Comparison of ENCODE assay signal across 13 cellular contexts in genomic region chr11:94553938-94554337, GRCh38. TPM values are rescaled to one million over a fixed set of nuclear protein-coding genes. Genes with fewer than 3 reads are reported as not detected.
A peak's percentile ranks its signal among the peaks of the same experiment; 100 is the strongest.
DNase-seq lines count a peak whose midpoint lies in the region; ATAC-seq, FAIRE-seq and TF ChIP-seq lines count a peak whose summit lies in the region.
"Had no signal": no experiment of that assay in that cellular context is flagged by ENCODE, and none has a peak within 500 bp of the region (broad histone marks: within the 10 kb centered on the region; RNA-seq: fewer than 3 reads in every experiment).

No MANE protein-coding gene starts in this region.

- in situ Hi-C loops in brain microvascular endothelial cell (cut with HindIII; ENCODE audit: low pct_ligation_motif_present, low sequenced_read_pairs), result no loop called here

- no peak for ATAC-seq in upper lobe of right lung
- no peak for ATAC-seq in stimulated activated naive B cell treated with anti-CD40 and anti-IgM and Interleukin-4, amounts not matched to agents 10 μg/mL and 1 μg/mL and 100 μg/mL, for 72 hours (replicated peaks)

- no peak overlapping the region for H3K27ac Mint-ChIP-seq in stimulated activated naive B cell treated with anti-CD40 and anti-IgM and Interleukin-4, amounts not matched to agents 10 μg/mL and 1 μg/mL and 100 μg/mL, for 72 hours
- H3K27ac Mint-ChIP-seq: CD4-positive, alpha-beta memory T cell had no signal

- TF ChIP-seq CTCF in brain microvascular endothelial cell (IDR thresholded peaks at IDR 0.05; ENCODE audit: low read depth, low read length, missing control alignments) (no peak), upper lobe of right lung (IDR thresholded peaks at IDR 0.05) (no peak)

- H3K4me1 Mint-ChIP-seq in stimulated activated naive B cell treated with anti-CD40 and anti-IgM and Interleukin-4, amounts not matched to agents 10 μg/mL and 1 μg/mL and 100 μg/mL, for 72 hours, result peaks cover 4 to 16% of the 10 kb centered on the region in 2 donors

- intact Hi-C loops in upper lobe of right lung (cut with DNase I), result no loop called here

- 41 to 96% (median 96%) methylated on average over 1 of the region's 1 CpG for WGBS in small intestine, 3 donors

- H3K27ac ChIP-seq in brain microvascular endothelial cell (no peak overlapping the region), small intestine (ENCODE audit: low read depth in 1 of 2, low read length in 1 of 2) (no peak overlapping the region), upper lobe of right lung (no peak overlapping the region)
- H3K27ac ChIP-seq: thyroid gland had no signal

- no peaks in the 10 kb centered on the region for H3K27me3 Mint-ChIP-seq in stimulated activated naive B cell treated with anti-CD40 and anti-IgM and Interleukin-4, amounts not matched to agents 10 μg/mL and 1 μg/mL and 100 μg/mL, for 72 hours
- H3K27me3 Mint-ChIP-seq: CD4-positive, alpha-beta memory T cell had no signal

- no peak overlapping the region for H3K4me3 Mint-ChIP-seq in stimulated activated naive B cell treated with anti-CD40 and anti-IgM and Interleukin-4, amounts not matched to agents 10 μg/mL and 1 μg/mL and 100 μg/mL, for 72 hours
- H3K4me3 Mint-ChIP-seq: CD4-positive, alpha-beta memory T cell had no signal

- H3K27me3 ChIP-seq in brain microvascular endothelial cell (replicated peaks) (no peaks in the 10 kb centered on the region), small intestine (ENCODE audit: control insufficient read depth in 2 of 2, insufficient read depth in 2 of 2, low read length in 2 of 2) (no peaks in the 10 kb centered on the region), upper lobe of right lung (no peaks in the 10 kb centered on the region)
- H3K27me3 ChIP-seq: thyroid gland had no signal

- no peaks in the 10 kb centered on the region for H3K9me3 Mint-ChIP-seq in stimulated activated naive B cell treated with anti-CD40 and anti-IgM and Interleukin-4, amounts not matched to agents 10 μg/mL and 1 μg/mL and 100 μg/mL, for 72 hours

- peaks cover 0 to 4% of the 10 kb centered on the region in 2 donors for H3K4me1 ChIP-seq in small intestine (ENCODE audit: control insufficient read depth in 2 of 2, insufficient read depth in 1 of 2, low read depth in 1 of 2, low read length in 1 of 2)
- H3K4me1 ChIP-seq in upper lobe of right lung, result peaks cover 5% of the 10 kb centered on the region

- H3K9me3 ChIP-seq in small intestine (ENCODE audit: control insufficient read depth, low read depth) (no peaks in the 10 kb centered on the region), upper lobe of right lung (no peaks in the 10 kb centered on the region)
- H3K9me3 ChIP-seq: thyroid gland had no signal

- H3K36me3 ChIP-seq in brain microvascular endothelial cell (replicated peaks) (no peaks in the 10 kb centered on the region), small intestine (ENCODE audit: control insufficient read depth in 2 of 2, insufficient read depth in 2 of 2, low read length in 2 of 2) (peaks cover 0 to 2% of the 10 kb centered on the region in 2 donors), upper lobe of right lung (no peaks in the 10 kb centered on the region)
- H3K36me3 ChIP-seq: thyroid gland had no signal

- FAIRE-seq in small intestine (lab: Jason Lieb, UNC), result no peak

- H3K36me3 Mint-ChIP-seq in stimulated activated naive B cell treated with anti-CD40 and anti-IgM and Interleukin-4, amounts not matched to agents 10 μg/mL and 1 μg/mL and 100 μg/mL, for 72 hours, result no peaks in the 10 kb centered on the region

- DNase-seq in HT1080 (ENCODE audit: low read depth) (peak; percentile 43), NCI-H226 (peak; percentile 10), brain microvascular endothelial cell (peak; percentile 47), small intestine (peak; percentile 28), superior temporal gyrus (ENCODE audit: extremely low spot score) (no peak), upper lobe of right lung (no peak)
- no peak for DNase-seq in stimulated activated naive B cell treated with anti-CD40 and anti-IgM and Interleukin-4, amounts not matched to agents 10 μg/mL and 1 μg/mL and 100 μg/mL, for 72 hours
- DNase-seq: CD4-positive, alpha-beta memory T cell; OCI-M1; stimulated activated CD4-positive, alpha-beta T cell treated with anti-CD3 and anti-CD28 coated beads, Interleukin-12 subunit alpha, Interleukin-12 subunit beta, amount 100 ng/mL, for 4 hours; thyroid gland had no signal

- H3K4me3 ChIP-seq in brain microvascular endothelial cell (ENCODE audit: low read depth, low read length) (no peak overlapping the region), small intestine (ENCODE audit: low read depth in 1 of 2, low read length in 2 of 2) (no peak overlapping the region), upper lobe of right lung (no peak overlapping the region)
- H3K4me3 ChIP-seq: thyroid gland had no signal

RNA-seq across cellular contexts. Expression of gene FUT4, which starts 10.2 kb away (rescaled TPM):
- total RNA-seq in HT1080 (2014; rRNA removed; shearing (Covaris generic)), result 1.8 and 2.3 TPM in 2 replicates
- polyA plus RNA-seq in HT1080 (2015; cell fraction: cytosol; rRNA removed), result 3.9 and 4.3 TPM in 2 replicates
- polyA plus RNA-seq in HT1080 (2015; cell fraction: nucleus; rRNA removed), result 4.0 and 5.6 TPM in 2 replicates
- 10 to 100 TPM in 1 of 3 donors, 1 to 10 TPM in 2; 6.0 to 15.9 (median 8.6) TPM for polyA plus RNA-seq in small intestine
- 6.0 TPM for total RNA-seq in upper lobe of right lung

RNA-seq across cellular contexts. Expression of gene PIWIL4, which starts 13.2 kb away (rescaled TPM):
- total RNA-seq in HT1080 (2014; rRNA removed; shearing (Covaris generic)), result 0.03 and 0.43 TPM in 2 replicates
- 0.12 TPM in 1 of 2 replicates, not detected in the other for polyA plus RNA-seq in HT1080 (2015; cell fraction: cytosol; rRNA removed)
- polyA plus RNA-seq in HT1080 (2015; cell fraction: nucleus; rRNA removed), result 0.86 and 1.6 TPM in 2 replicates
- polyA plus RNA-seq in small intestine, result 10 to 100 TPM in 2 of 3 donors, 1 to 10 TPM in 1; 8.0 to 23.5 (median 15.4) TPM
- 2.9 TPM for total RNA-seq in upper lobe of right lung

RNA-seq across cellular contexts. Expression of gene C11orf97, which starts 41.7 kb away (rescaled TPM):
- total RNA-seq in HT1080 (2014; rRNA removed; shearing (Covaris generic)), result not detected in 2 replicates
- not detected in 2 replicates for polyA plus RNA-seq in HT1080 (2015; cell fraction: cytosol; rRNA removed)
- not detected in 2 replicates for polyA plus RNA-seq in HT1080 (2015; cell fraction: nucleus; rRNA removed)
- polyA plus RNA-seq in small intestine, result under 1 TPM in 1 of 3 donors, not detected in 2; 0.09 TPM
- not detected for total RNA-seq in upper lobe of right lung
- total RNA-seq: CD4-positive, alpha-beta memory T cell; lung microvascular endothelial cell; T-helper 2 cell treated with Interferon-gamma antibody and Interleukin-4, amounts not matched to agents 100 ng/mL and 5 ng/mL, for 36 hours; thyroid gland had no signal
- polyA plus RNA-seq: CD4-positive, alpha-beta memory T cell had no signal

Comparison
In these comparisons a context has a peak if more than half of its experiments do, and no peak if none do; other contexts are left out.
1. DNase-seq: peak in HT1080 (single experiment), NCI-H226 (single experiment), brain microvascular endothelial cell (single experiment) and small intestine (single experiment); none in superior temporal gyrus (single experiment), upper lobe of right lung (single experiment) and stimulated activated naive B cell treated with anti-CD40 and anti-IgM and Interleukin-4, amounts not matched to agents 10 μg/mL and 1 μg/mL and 100 μg/mL, for 72 hours (single experiment).